8 cellular contexts compared by ENCODE assay signal in genomic region chr9:95317893-95318211, GRCh38. TPM values are rescaled to one million over a fixed set of nuclear protein-coding genes. Genes with fewer than 3 reads are reported as not detected.
DNase-seq lines count a peak whose midpoint lies in the region; ATAC-seq, FAIRE-seq and TF ChIP-seq lines count a peak whose summit lies in the region.

No MANE protein-coding gene starts in this region.

- H3K4me3 ChIP-seq in A549 (peak overlapping the region; percentile 81), mucosa of rectum (ENCODE audit: low read length in 2 of 2) (peak overlapping the region; percentile 78 to 90)

- H3K9ac ChIP-seq in mucosa of rectum (ENCODE audit: low read depth in 1 of 2, low read length in 2 of 2), result peak overlapping the region; percentile 82 to 86

- peak overlapping the region; percentile 89 for H3K4me2 ChIP-seq in A549

- CTCF ChIA-PET in A549 (lab: Yijun Ruan, JAX), result interaction anchor here (2.2 kb wide), 1 partner anchor 53 kb away, joined by 7 read pairs; no protein-coding TSS in a partner anchor

- no peaks in the 10 kb centered on the region for H3K27me3 ChIP-seq in mucosa of rectum (ENCODE audit: control insufficient read depth in 2 of 2, insufficient read depth in 2 of 2, low read length in 2 of 2)

- peak overlapping the region; percentile 4 to 95 (median 93) for H3K27ac Mint-ChIP-seq in IgD-negative memory B cell

- H3K27ac ChIP-seq in A549 (peak overlapping the region; percentile 94 to 98), caudate nucleus (ENCODE audit: low read depth, low read length) (peak overlapping the region; percentile 85), mucosa of rectum (ENCODE audit: low read depth in 2 of 2, low read length in 2 of 2) (peak overlapping the region; percentile 81 to 97)

- TF ChIP-seq CTCF in A549 (IDR thresholded peaks at IDR 0.05), result no peak

- H3K4me3 Mint-ChIP-seq in IgD-negative memory B cell, result peak overlapping the region; percentile 91 to 98 (median 97)

- no peak for TF ChIP-seq POLR2A in A549 (IDR thresholded peaks at IDR 0.05; ENCODE audit: low read length)

- DNase-seq in A549 (ENCODE audit: low read depth in 1 of 2, low spot score in 1 of 2) (no peak), caudate nucleus (lab: John Stamatoyannopoulos, UW) (no peak), NCI-H2029 treated with DMSO at 0.1 percent for 48 hours (lab: John Stamatoyannopoulos, UW) (no peak)
- no peak for DNase-seq in stimulated activated CD8-positive, alpha-beta memory T cell treated with anti-CD3 and anti-CD28 coated beads, Interleukin-4, amount 100 ng/mL, for 48 hours

- peaks cover 7% of the 10 kb centered on the region for H3K27me3 Mint-ChIP-seq in IgD-negative memory B cell

- no peak for ATAC-seq in A549
- ATAC-seq in GM21381 (IDR thresholded peaks at IDR 0.05; ENCODE audit: unreplicated experiment), result no peak
- ATAC-seq in HG02970 (IDR thresholded peaks at IDR 0.05; ENCODE audit: low FRiP score, unreplicated experiment), result no peak

- H3K4me1 Mint-ChIP-seq in IgD-negative memory B cell, result peaks cover 7 to 9% (median 7%) of the 10 kb centered on the region in 3 donors

- H3K4me1 ChIP-seq in A549, result peaks cover 25% of the 10 kb centered on the region
- H3K4me1 ChIP-seq in mucosa of rectum (ENCODE audit: control insufficient read depth in 2 of 2, insufficient read depth in 2 of 2, low read length in 2 of 2), result peaks cover 0 to 3% of the 10 kb centered on the region in 2 donors

- no peaks in the 10 kb centered on the region for H3K36me3 Mint-ChIP-seq in IgD-negative memory B cell

- POLR2A ChIA-PET in A549 (lab: Yijun Ruan, JAX), result interaction anchor here (0.5 to 1.3 kb wide), 3 partner anchors 14 to 193 kb away, joined by 3 to 4 read pairs (median 3); no protein-coding TSS in a partner anchor

- FAIRE-seq in A549 (lab: Jason Lieb, UNC), result no peak

- no peak for TF ChIP-seq EP300 in A549 (IDR thresholded peaks at IDR 0.05)

- H3K9me3 ChIP-seq in A549, result no peaks in the 10 kb centered on the region
- no peaks in the 10 kb centered on the region for H3K9me3 ChIP-seq in mucosa of rectum (ENCODE audit: control insufficient read depth in 2 of 2, low read length in 2 of 2)

- H3K9me3 Mint-ChIP-seq in IgD-negative memory B cell, result no peaks in the 10 kb centered on the region

- WGBS in A549 (ENCODE audit: missing lambda C conversion rate), result 3% methylated on average over 9 of the region's 10 CpGs

- TF ChIP-seq RAD21 in A549 (conservative IDR thresholded peaks at IDR 0.05 in 1 of 2, IDR thresholded peaks at IDR 0.05 in 1 of 2), result no peak

- no peaks in the 10 kb centered on the region for H3K36me3 ChIP-seq in mucosa of rectum (ENCODE audit: control insufficient read depth in 2 of 2, insufficient read depth in 2 of 2, low read length in 2 of 2)

TF ChIP-seq in A549, 52 proteins besides CTCF, POLR2A, EP300 and RAD21:
- TF ChIP-seq MAFK (IDR thresholded peaks at IDR 0.05; ENCODE audit: partially characterized antibody) (no peak), RCOR1 (IDR thresholded peaks at IDR 0.05; ENCODE audit: low read depth, low read length) (no peak), MAZ (IDR thresholded peaks at IDR 0.05; ENCODE audit: borderline replicate concordance, low read depth, low read length) (no peak), JUN (IDR thresholded peaks at IDR 0.05) (0 out of 5 replicates have a peak, but pooled peaks of 1 of the 2 experiments have one; percentile 22), ZSCAN20 (CRISPR knock-in tag; IDR thresholded peaks at IDR 0.05) (no peak), PHF8 (IDR thresholded peaks at IDR 0.05; ENCODE audit: borderline replicate concordance, low read depth) (0 out of 2 replicates have a peak, but pooled peaks have one; percentile 11), HOXA7 (CRISPR knock-in tag; IDR thresholded peaks at IDR 0.05) (no peak), BCL3 (IDR thresholded peaks at IDR 0.05) (peak; percentile 77; the same call in 1 of the 3 replicates)

RNA-seq across cellular contexts. Expression of gene FANCC, which starts 0.3 kb away (rescaled TPM):
- polyA plus RNA-seq in A549 (2011; rRNA removed) (24.9 and 26.5 TPM in 2 replicates), A549 (2017; fragmentation: RNase III; extraction: RNeasy Plus Mini Kit Qiagen cat#74134 plus additional on column Dnase treatment) (12.1 to 14.1 TPM (median 13.5 TPM) in 3 replicates), IgD-negative memory B cell (1.5 TPM)
- polyA plus RNA-seq in A549 (2012; cell fraction: cytosol; rRNA removed), result 8.1 and 10.7 TPM in 2 replicates
- polyA plus RNA-seq in A549 (2012; cell fraction: nucleus; rRNA removed), result 10.5 and 14.0 TPM in 2 replicates
- 19.5 and 23.0 TPM in 2 replicates for polyA minus RNA-seq in A549 (2011; rRNA and poly(A)+ RNA removed)
